In genomic region chr1:18875107-18875795, GRCh38 we compare ENCODE assay signal across 1 cellular context.
TF ChIP-seq lines count a peak whose summit lies in the region.

No MANE protein-coding gene starts in this region.

TF ChIP-seq in K562, 482 proteins besides CTCF, POLR2A, EP300 and RAD21 (continued from another document):
- TF ChIP-seq ATF1 (CRISPR knock-in tag; IDR thresholded peaks at IDR 0.05) (no peak), ATF1 (tag; IDR thresholded peaks at IDR 0.05) (0 out of 2 replicates have a peak, but pooled peaks have one; percentile 27), SMC3 (conservative IDR thresholded peaks at IDR 0.05; ENCODE audit: insufficient read depth, low read depth, low read length) (peak; percentile 79), FOXO4 (CRISPR knock-in tag; IDR thresholded peaks at IDR 0.05) (no peak), FOXK2 (conservative IDR thresholded peaks at IDR 0.05 in 1 of 2, IDR thresholded peaks at IDR 0.05 in 1 of 2; ENCODE audit: low read depth in 2 of 2) (no peak)
- TF ChIP-seq, protein P1, sequence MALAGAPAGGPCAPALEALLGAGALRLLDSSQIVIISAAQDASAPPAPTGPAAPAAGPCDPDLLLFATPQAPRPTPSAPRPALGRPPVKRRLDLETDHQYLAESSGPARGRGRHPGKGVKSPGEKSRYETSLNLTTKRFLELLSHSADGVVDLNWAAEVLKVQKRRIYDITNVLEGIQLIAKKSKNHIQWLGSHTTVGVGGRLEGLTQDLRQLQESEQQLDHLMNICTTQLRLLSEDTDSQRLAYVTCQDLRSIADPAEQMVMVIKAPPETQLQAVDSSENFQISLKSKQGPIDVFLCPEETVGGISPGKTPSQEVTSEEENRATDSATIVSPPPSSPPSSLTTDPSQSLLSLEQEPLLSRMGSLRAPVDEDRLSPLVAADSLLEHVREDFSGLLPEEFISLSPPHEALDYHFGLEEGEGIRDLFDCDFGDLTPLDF (CRISPR knock-in tag; IDR thresholded peaks at IDR 0.05) = no peak
